12 cellular contexts compared by ENCODE assay signal in the genomic region with DNA sequence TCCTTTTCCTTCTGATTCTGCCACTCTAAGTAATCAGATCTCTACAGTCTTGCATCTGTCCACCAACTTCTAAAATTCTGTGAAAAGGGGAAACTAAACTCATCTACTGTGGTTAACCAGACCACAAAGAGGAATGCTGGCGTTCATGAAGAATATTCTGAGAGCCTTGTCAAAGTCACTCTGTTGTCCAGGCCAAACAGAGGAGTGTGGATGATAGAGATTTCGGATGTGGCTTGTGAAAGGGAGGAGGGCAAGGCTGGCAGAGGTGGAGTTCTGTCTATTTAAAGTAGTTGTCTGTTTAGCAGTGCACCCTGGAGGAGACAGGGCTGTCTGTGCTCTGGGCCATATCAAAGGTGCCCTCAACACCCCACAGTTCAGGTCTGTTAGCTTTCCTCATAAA. TPM values are rescaled to one million over a fixed set of nuclear protein-coding genes. Genes with fewer than 3 reads are reported as not detected.
DNase-seq lines count a peak whose midpoint lies in the region; ATAC-seq and TF ChIP-seq lines count a peak whose summit lies in the region.
"Had no signal": no experiment of that assay in that cellular context is flagged by ENCODE, and none has a peak within 500 bp of the region (broad histone marks: within the 10 kb centered on the region; RNA-seq: fewer than 3 reads in every experiment).

No MANE protein-coding gene starts in this region.

- no peaks in the 10 kb centered on the region for H3F3A ChIP-seq in SK-N-SH (replicated peaks; ENCODE audit: insufficient read depth)

- H3K4me1 ChIP-seq in BLaER1 (peaks cover 38% of the 10 kb centered on the region), SK-N-SH (ENCODE audit: control insufficient read depth in 1 of 2, insufficient read depth in 2 of 2, low read depth in 1 of 2, low read length in 1 of 2) (no peaks in the 10 kb centered on the region)

- H3K9me3 Mint-ChIP-seq in glutamatergic neuron (ENCODE audit: unreplicated experiment): peaks cover 6% of the 10 kb centered on the region
- H3K9me3 Mint-ChIP-seq in T-cell: peaks cover 2 to 6% (median 5%) of the 10 kb centered on the region in 3 donors

- ATAC-seq in T-cell (replicated peaks in 1 of 4): no peak

- H3K36me3 Mint-ChIP-seq in glutamatergic neuron (ENCODE audit: unreplicated experiment): no peaks in the 10 kb centered on the region
- no peaks in the 10 kb centered on the region for H3K36me3 Mint-ChIP-seq in T-cell

- H3K27me3 Mint-ChIP-seq in glutamatergic neuron (ENCODE audit: unreplicated experiment) (peaks cover 2% of the 10 kb centered on the region), T-cell (peaks cover 46 to 57% of the 10 kb centered on the region in 2 donors)

- H3K4me2 ChIP-seq in BLaER1 (peak overlapping the region; percentile 84), SK-N-SH (no peak overlapping the region)

- TF ChIP-seq EP300 in SK-N-SH (IDR thresholded peaks at IDR 0.05; ENCODE audit: borderline replicate concordance in 1 of 2, low read depth in 1 of 2, low read length in 1 of 2): no peak

- TF ChIP-seq CTCF in glutamatergic neuron (IDR thresholded peaks at IDR 0.05; ENCODE audit: partially characterized antibody, unreplicated experiment) (no peak), SK-N-SH (IDR thresholded peaks at IDR 0.05) (no peak)

- DNase-seq in M059J (ENCODE audit: low read depth): peak; percentile 93
- DNase-seq in UCSD-AML1 (lab: John Stamatoyannopoulos, UW; ENCODE audit: unreplicated experiment): peak; percentile 36
- no peak for DNase-seq in glutamatergic neuron
- no peak for DNase-seq in SK-N-SH
- no peak for DNase-seq in stimulated activated naive CD4-positive, alpha-beta T cell (lab: John Stamatoyannopoulos, UW)
- no peak for DNase-seq in epidermal melanocyte (ENCODE audit: insufficient read length, low spot score)
- DNase-seq in T-cell: no peak
- DNase-seq: activated naive CD4-positive, alpha-beta T cell treated with anti-CD3 and anti-CD28 coated beads, Interleukin-2, amount 50 U/mL, for 16 hours; mammary epithelial cell; ovary had no signal

- H3K9ac ChIP-seq in BLaER1 (no peak overlapping the region; the same call in 1 of the 2 replicates), SK-N-SH (no peak overlapping the region)

- POLR2A ChIA-PET in SK-N-SH (lab: Yijun Ruan, JAX): no interaction called here
- POLR2A ChIA-PET in T-cell (lab: Charles Lee): no interaction called here

- H3K27ac ChIP-seq in BLaER1 (no peak overlapping the region), SK-N-SH (ENCODE audit: low read depth in 2 of 2, low read length in 1 of 2) (no peak overlapping the region)
- H3K27ac ChIP-seq: ovary had no signal

- H2AFZ ChIP-seq in SK-N-SH (ENCODE audit: low read depth): no peak overlapping the region; the same call in 1 of the 2 replicates

- H4K20me1 ChIP-seq in BLaER1 (no peaks in the 10 kb centered on the region), SK-N-SH (ENCODE audit: insufficient read depth) (no peaks in the 10 kb centered on the region)

- no peak for TF ChIP-seq RAD21 in SK-N-SH (IDR thresholded peaks at IDR 0.05; ENCODE audit: low read length)

- H3K36me3 ChIP-seq in BLaER1 (no peaks in the 10 kb centered on the region), SK-N-SH (replicated peaks in 1 of 2; ENCODE audit: control insufficient read depth in 1 of 2, insufficient read depth in 2 of 2, low read length in 1 of 2) (no peaks in the 10 kb centered on the region)
- H3K36me3 ChIP-seq: ovary had no signal

- H3K4me3 Mint-ChIP-seq in glutamatergic neuron (ENCODE audit: unreplicated experiment) (peak overlapping the region; percentile 9), T-cell (no peak overlapping the region)

- H3K4me3 ChIP-seq in BLaER1: peak overlapping the region; percentile 20; the same call in 1 of the 2 replicates
- H3K4me3 ChIP-seq in SK-N-SH (ENCODE audit: low read depth in 2 of 2, low read length in 1 of 2): no peak overlapping the region
- H3K4me3 ChIP-seq: ovary had no signal

- WGBS in SK-N-SH (ENCODE audit: low lambda C conversion rate): 21% methylated on average over 2 of the region's 2 CpGs

- CTCF ChIA-PET in SK-N-SH (lab: Yijun Ruan, JAX): interaction anchor here (1.1 kb wide), 1 partner anchor 9 kb away, joined by 4 read pairs; no protein-coding TSS in a partner anchor
- CTCF ChIA-PET in T-cell (lab: Charles Lee): interaction anchor here in 1 of 2 donors (1.6 kb wide), 2 partner anchors 10 kb away, joined by 4 to 6 read pairs; no protein-coding TSS in a partner anchor

- 0 out of 2 replicates have a peak, but pooled peaks cover 5% of the 10 kb centered on the region for H3K27me3 ChIP-seq in BLaER1
- H3K27me3 ChIP-seq in SK-N-SH (ENCODE audit: insufficient read depth): peaks cover 15% of the 10 kb centered on the region
- H3K27me3 ChIP-seq: ovary had no signal

- no peak overlapping the region for H3K27ac Mint-ChIP-seq in glutamatergic neuron (ENCODE audit: unreplicated experiment)
- H3K27ac Mint-ChIP-seq in T-cell: no peak overlapping the region

- H3K9me3 ChIP-seq in BLaER1 (peaks cover 29% of the 10 kb centered on the region), SK-N-SH (no peaks in the 10 kb centered on the region)
- H3K9me3 ChIP-seq: ovary had no signal

- H3K4me1 Mint-ChIP-seq in glutamatergic neuron (ENCODE audit: low read depth, unreplicated experiment): peaks cover 14% of the 10 kb centered on the region
- H3K4me1 Mint-ChIP-seq in T-cell: peaks cover 9 to 11% (median 10%) of the 10 kb centered on the region in 3 donors

- H3K79me2 ChIP-seq in SK-N-SH (ENCODE audit: insufficient read depth): no peaks in the 10 kb centered on the region

- H3K9me2 ChIP-seq in SK-N-SH: no peaks in the 10 kb centered on the region

TF ChIP-seq in SK-N-SH, 30 proteins besides CTCF, POLR2A, EP300 and RAD21:
- TF ChIP-seq MXI1 (IDR thresholded peaks at IDR 0.05; ENCODE audit: low read depth, low read length): no peak
- no peak for TF ChIP-seq SMC3 (IDR thresholded peaks at IDR 0.05; ENCODE audit: low read depth, low read length)
- TF ChIP-seq FOSL2 (IDR thresholded peaks at IDR 0.05; ENCODE audit: borderline replicate concordance, low read depth): no peak
- TF ChIP-seq SIN3A (IDR thresholded peaks at IDR 0.05; ENCODE audit: borderline replicate concordance, low read depth, low read length): no peak
- TF ChIP-seq CHD2 (IDR thresholded peaks at IDR 0.05; ENCODE audit: low read length, partially characterized antibody): no peak
- TF ChIP-seq MEF2A (IDR thresholded peaks at IDR 0.05; ENCODE audit: borderline replicate concordance, low read depth): no peak
- no peak for TF ChIP-seq TEAD4 (IDR thresholded peaks at IDR 0.05; ENCODE audit: borderline replicate concordance, insufficient read depth)
- no peak for TF ChIP-seq YY1 (IDR thresholded peaks at IDR 0.05; ENCODE audit: low read depth)
- no peak for TF ChIP-seq TAF1 (IDR thresholded peaks at IDR 0.05; ENCODE audit: borderline replicate concordance, low read depth, low read length)
- TF ChIP-seq JUND (IDR thresholded peaks at IDR 0.05): no peak
- no peak for TF ChIP-seq NFIC (IDR thresholded peaks at IDR 0.05; ENCODE audit: borderline replicate concordance)

RNA-seq across cellular contexts. Expression of a gene that starts 33.9 kb away (rescaled TPM):
- 44.5 and 76.7 TPM in 2 replicates for total RNA-seq in M059J (2014; rRNA removed; shearing (Covaris generic))
- total RNA-seq in glutamatergic neuron (ENCODE audit: unreplicated experiment) (1.2 TPM), T-cell (1 to 10 TPM in 2 of 5 donors, under 1 TPM in 1, not detected in 2; 0.49 to 1.3 (median 1.2) TPM)
- polyA plus RNA-seq in SK-N-SH (2012; rRNA removed): 486 and 709 TPM in 2 replicates
- 749 and 798 TPM in 2 replicates for polyA plus RNA-seq in SK-N-SH (2012; cell fraction: cytosol; rRNA removed)
- polyA plus RNA-seq in SK-N-SH (2012; cell fraction: nucleus; rRNA removed): 877 and 1,310 TPM in 2 replicates
- total RNA-seq: activated CD8-positive, alpha-beta memory T cell treated with anti-CD3 and anti-CD28 coated beads for 36 hours had no signal

Comparison
In these comparisons a context has a peak if more than half of its experiments do, and no peak if none do; other contexts are left out.
1. DNase-seq: peak in M059J (single experiment) and UCSD-AML1 (single experiment); none in glutamatergic neuron (single experiment), SK-N-SH (single experiment), stimulated activated naive CD4-positive, alpha-beta T cell (0 of 6), epidermal melanocyte (single experiment) and T-cell (0 of 34).
2. RNA of a gene that starts 33.9 kb away (total RNA-seq): 44.5 to 76.7 TPM in M059J; 1.2 TPM in glutamatergic neuron (single experiment) and 0.49 to 1.3 TPM in T-cell; every median in the first group is over 10 times any median in the second.